ENCODE assay signal across 2 cellular contexts in genomic region chr11:128827494-128827893, GRCh38.
TF ChIP-seq lines count a peak whose summit lies in the region.

No MANE protein-coding gene starts in this region.

TF ChIP-seq in IMR-90, 13 proteins besides CTCF, POLR2A, EP300 and RAD21:
- TF ChIP-seq MAZ (IDR thresholded peaks at IDR 0.05; ENCODE audit: borderline replicate concordance, low read depth, low read length) (no peak), NFE2L2 (IDR thresholded peaks at IDR 0.05; ENCODE audit: low read depth, low read length) (no peak), CEBPB (IDR thresholded peaks at IDR 0.05; ENCODE audit: low read depth, low read length) (no peak), BHLHE40 (IDR thresholded peaks at IDR 0.05; ENCODE audit: low read depth, low read length) (no peak), FOS (IDR thresholded peaks at IDR 0.05; ENCODE audit: low read depth, low read length) (no peak)

TF ChIP-seq in endothelial cell of umbilical vein, 7 proteins besides CTCF, POLR2A, EP300 and RAD21:
- TF ChIP-seq POLR2AphosphoS5 (IDR thresholded peaks at IDR 0.05; ENCODE audit: insufficient read depth, low read depth, low read length) (no peak), JUN (IDR thresholded peaks at IDR 0.05; ENCODE audit: borderline replicate concordance, insufficient read depth, insufficient read length, low read depth) (no peak), EZH2 (IDR thresholded peaks at IDR 0.05; ENCODE audit: borderline replicate concordance, low read depth, low read length, severe bottlenecking) (no peak), MYC (IDR thresholded peaks at IDR 0.05; ENCODE audit: low read depth, low read length) (no peak), FOS (IDR thresholded peaks at IDR 0.05; ENCODE audit: borderline replicate concordance, insufficient read depth, low read length) (no peak), MAX (IDR thresholded peaks at IDR 0.05; ENCODE audit: insufficient read depth, insufficient read length) (no peak), GATA2 (IDR thresholded peaks at IDR 0.05; ENCODE audit: insufficient read depth, insufficient read length, low read depth, low read length) (no peak)
TF ChIP-seq in endothelial cell of umbilical vein: peak in this region for 0.
